Comparison of ENCODE assay signal across 13 cellular contexts in genomic region chr1:45622891-45623394, GRCh38. TPM values are rescaled to one million over a fixed set of nuclear protein-coding genes. Genes with fewer than 3 reads are reported as not detected.
DNase-seq lines count a peak whose midpoint lies in the region; ATAC-seq, FAIRE-seq and TF ChIP-seq lines count a peak whose summit lies in the region.
"Had no signal": no experiment of that assay in that cellular context is flagged by ENCODE, and none has a peak within 500 bp of the region (broad histone marks: within the 10 kb centered on the region; RNA-seq: fewer than 3 reads in every experiment).

No MANE protein-coding gene starts in this region.

- H3K4me3 Mint-ChIP-seq in T-helper 17 cell = no peak overlapping the region

- peaks cover 2% of the 10 kb centered on the region for H3K4me1 Mint-ChIP-seq in T-helper 17 cell

- H3K36me3 Mint-ChIP-seq in T-helper 17 cell (ENCODE audit: low read depth) = no peaks in the 10 kb centered on the region

- no peak for TF ChIP-seq POLR2A in thyroid gland (IDR thresholded peaks at IDR 0.05)

- H3K4me1 ChIP-seq in muscle layer of colon (ENCODE audit: insufficient read depth, low read length) (peaks cover 13% of the 10 kb centered on the region), thyroid gland (peaks cover 0 to 21% of the 10 kb centered on the region in 2 donors), small intestine (ENCODE audit: control insufficient read depth in 2 of 2, insufficient read depth in 1 of 2, low read depth in 1 of 2, low read length in 1 of 2) (no peaks in the 10 kb centered on the region)

- TF ChIP-seq CTCF in fibroblast of mammary gland (conservative IDR thresholded peaks at IDR 0.05; ENCODE audit: control insufficient read depth, insufficient read depth, low read depth, low read length) (no peak), thyroid gland (IDR thresholded peaks at IDR 0.05) (no peak)

- no peaks in the 10 kb centered on the region for H3K9me3 ChIP-seq in T-helper 17 cell (ENCODE audit: control insufficient read depth, low read length, poor library complexity, severe bottlenecking)
- no peaks in the 10 kb centered on the region for H3K9me3 ChIP-seq in muscle layer of colon (ENCODE audit: low read length)
- H3K9me3 ChIP-seq in thyroid gland = no peaks in the 10 kb centered on the region
- no peaks in the 10 kb centered on the region for H3K9me3 ChIP-seq in small intestine (ENCODE audit: control insufficient read depth, low read depth)

- H3K9ac ChIP-seq in muscle layer of colon (ENCODE audit: low read length) = no peak overlapping the region

- H3K27ac ChIP-seq in muscle layer of colon (ENCODE audit: low read depth, low read length) (peak overlapping the region; percentile 42), thyroid gland (peak overlapping the region in 2 of 3 donors; percentile 10 to 67), small intestine (ENCODE audit: low read depth in 1 of 2, low read length in 1 of 2) (no peak overlapping the region)

- intact Hi-C loops in thyroid gland (cut with DNase I) = no loop called here

- no peaks in the 10 kb centered on the region for H3K27me3 ChIP-seq in muscle layer of colon (ENCODE audit: control insufficient read depth in 1 of 2, insufficient read depth in 2 of 2, low read length in 2 of 2)
- no peaks in the 10 kb centered on the region for H3K27me3 ChIP-seq in thyroid gland
- H3K27me3 ChIP-seq in small intestine (ENCODE audit: control insufficient read depth in 2 of 2, insufficient read depth in 2 of 2, low read length in 2 of 2) = no peaks in the 10 kb centered on the region

- no peak for FAIRE-seq in small intestine (lab: Jason Lieb, UNC)

- H3K27ac Mint-ChIP-seq in T-helper 17 cell = peak overlapping the region; percentile 79

- ATAC-seq in T-helper 17 cell = no peak

- WGBS in thyroid gland, 2 donors = 73 to 89% methylated on average over 34 to 40 of the region's 49 CpGs
- 73 to 89% (median 88%) methylated on average over 46 to 49 of the region's 49 CpGs for WGBS in small intestine, 3 donors

- peaks cover 16% of the 10 kb centered on the region for H3K36me3 ChIP-seq in muscle layer of colon (ENCODE audit: insufficient read depth, low read length)
- H3K36me3 ChIP-seq in thyroid gland = peaks cover 19 to 25% of the 10 kb centered on the region in 2 donors
- peaks cover 7 to 21% of the 10 kb centered on the region in 2 donors for H3K36me3 ChIP-seq in small intestine (ENCODE audit: control insufficient read depth in 2 of 2, insufficient read depth in 2 of 2, low read length in 2 of 2)

- no peaks in the 10 kb centered on the region for H3K27me3 Mint-ChIP-seq in T-helper 17 cell

- DNase-seq in T-helper 17 cell (no peak), fibroblast of mammary gland (ENCODE audit: low read depth) (no peak), thyroid gland (no peak), NOMO-1 treated with DMSO at 0.1 percent for 48 hours (lab: John Stamatoyannopoulos, UW; ENCODE audit: unreplicated experiment) (no peak), NCI-H1105 (lab: John Stamatoyannopoulos, UW) (no peak), small intestine (no peak), NCI-H2196 treated with DMSO at 0.1 percent for 48 hours (lab: John Stamatoyannopoulos, UW; ENCODE audit: unreplicated experiment) (no peak)
- DNase-seq: activated CD4-positive, alpha-beta T cell treated with anti-CD3 and anti-CD28 coated beads, Interleukin-2, amount 50 U/mL, for 4 hours; activated naive CD4-positive, alpha-beta T cell treated with Interleukin-2 at 50 U/mL for 16 hours; cerebellar nuclear complex; NCI-H510A had no signal

- H3K4me3 ChIP-seq in fibroblast of mammary gland (ENCODE audit: control insufficient read depth, low read depth, low read length) (peak overlapping the region; percentile 12), muscle layer of colon (ENCODE audit: low read depth in 1 of 2, low read length in 2 of 2) (peak overlapping the region; percentile 45 to 63), thyroid gland (replicated peaks in 1 of 3) (no peak overlapping the region), small intestine (ENCODE audit: low read depth in 1 of 2, low read length in 2 of 2) (no peak overlapping the region)

RNA-seq across cellular contexts. Expression of gene CCDC17, which starts 0.9 kb away (rescaled TPM):
- 1 to 10 TPM; 5.1 to 5.7 TPM for total RNA-seq in T-helper 17 cell
- total RNA-seq in thyroid gland = 1 to 10 TPM; 3.5 to 5.3 (median 3.8) TPM
- polyA plus RNA-seq in small intestine = 1 to 10 TPM; 1.5 to 8.3 (median 5.1) TPM
- total RNA-seq: epithelial cell of proximal tubule had no signal

RNA-seq across cellular contexts. Expression of gene NASP, which starts 39.1 kb away (rescaled TPM):
- total RNA-seq in T-helper 17 cell = 100 to 1,000 TPM; 139 to 148 TPM
- 10 to 100 TPM; 45.8 to 98.3 (median 75.1) TPM for total RNA-seq in thyroid gland
- 100 to 1,000 TPM in 1 of 3 donors, 10 to 100 TPM in 2; 46.3 to 149 (median 60.5) TPM for polyA plus RNA-seq in small intestine

Comparison
In these comparisons a context has a peak if more than half of its experiments do, and no peak if none do; other contexts are left out.
1. H3K4me3 ChIP-seq: peak in fibroblast of mammary gland (single experiment) and muscle layer of colon (2 of 2); none in thyroid gland (0 of 3) and small intestine (0 of 2).
2. H3K27ac ChIP-seq: peak in muscle layer of colon (single experiment) and thyroid gland (2 of 3); none in small intestine (0 of 2).